In the genomic region with DNA sequence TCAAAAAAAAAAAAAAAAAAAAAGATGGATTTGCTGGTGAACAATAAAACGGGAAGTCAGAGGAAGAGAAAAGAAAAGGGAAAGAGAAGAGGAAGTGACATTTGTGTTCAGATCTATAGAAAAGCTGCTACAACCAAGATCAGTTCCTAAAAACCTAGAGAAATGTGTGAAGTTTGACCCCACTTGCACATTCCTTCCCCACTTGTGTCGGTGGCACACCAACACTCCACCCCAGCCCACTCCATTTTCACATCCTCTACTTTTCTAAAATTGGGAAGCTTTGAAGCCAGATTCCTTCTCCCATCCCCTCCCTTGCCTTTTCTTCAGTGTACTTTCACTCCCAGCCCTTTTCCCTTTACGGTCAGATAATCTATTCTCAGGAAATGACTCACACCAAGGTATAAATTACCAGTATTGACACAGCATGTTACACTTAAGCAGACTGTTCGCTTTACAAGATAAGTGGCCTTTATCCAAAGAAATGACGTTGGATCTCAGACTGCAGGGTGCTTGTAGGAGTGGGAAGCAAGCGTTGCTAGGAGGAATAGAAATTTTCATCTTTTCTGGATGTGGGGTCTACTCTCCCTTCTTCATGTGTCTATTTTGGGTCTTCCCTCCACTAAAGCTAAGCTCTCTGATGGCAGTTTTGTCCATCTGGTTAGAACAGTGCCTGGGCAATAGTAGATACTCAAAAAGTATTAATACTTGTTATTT, we compare ENCODE assay signal across 2 cellular contexts.
TF ChIP-seq lines count a peak whose summit lies in the region.

No MANE protein-coding gene starts in this region.

TF ChIP-seq in A549, 52 proteins besides CTCF, POLR2A, EP300 and RAD21 (continued from another document and continues in another):
- no peak for TF ChIP-seq ELK1 (IDR thresholded peaks at IDR 0.05; ENCODE audit: low read depth, low read length)
- no peak for TF ChIP-seq FOXS1 (CRISPR knock-in tag; IDR thresholded peaks at IDR 0.05)
- TF ChIP-seq TFCP2L1 (CRISPR knock-in tag; IDR thresholded peaks at IDR 0.05): no peak
- TF ChIP-seq, protein P1, sequence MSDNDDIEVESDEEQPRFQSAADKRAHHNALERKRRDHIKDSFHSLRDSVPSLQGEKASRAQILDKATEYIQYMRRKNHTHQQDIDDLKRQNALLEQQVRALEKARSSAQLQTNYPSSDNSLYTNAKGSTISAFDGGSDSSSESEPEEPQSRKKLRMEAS (IDR thresholded peaks at IDR 0.05): peak; percentile 83
- no peak for TF ChIP-seq HOXB13 (CRISPR knock-in tag; IDR thresholded peaks at IDR 0.05; ENCODE audit: low read depth)
- no peak for TF ChIP-seq TP53 (CRISPR knock-in tag; IDR thresholded peaks at IDR 0.05)
- no peak for TF ChIP-seq CBX2 (IDR thresholded peaks at IDR 0.05; ENCODE audit: borderline replicate concordance, low read depth)
- TF ChIP-seq ZSCAN20 (CRISPR knock-in tag; IDR thresholded peaks at IDR 0.05): no peak
- no peak for TF ChIP-seq KDM5A (IDR thresholded peaks at IDR 0.05)
- TF ChIP-seq HOXB5 (CRISPR knock-in tag; IDR thresholded peaks at IDR 0.05): no peak
- TF ChIP-seq ZC3H11A (IDR thresholded peaks at IDR 0.05): no peak
- peak; percentile 70 to 85; a peak in 4 of 5 replicates for TF ChIP-seq JUN (IDR thresholded peaks at IDR 0.05)
- TF ChIP-seq MAFK (IDR thresholded peaks at IDR 0.05; ENCODE audit: partially characterized antibody): peak; percentile 5
- no peak for TF ChIP-seq NFE2L2 (conservative IDR thresholded peaks at IDR 0.05; ENCODE audit: low read length)
- TF ChIP-seq USF2 (IDR thresholded peaks at IDR 0.05): no peak
- TF ChIP-seq NR3C1 (IDR thresholded peaks at IDR 0.05): no peak
- TF ChIP-seq KDM1A (IDR thresholded peaks at IDR 0.05; ENCODE audit: low read depth): no peak
- TF ChIP-seq EHMT2 (IDR thresholded peaks at IDR 0.05; ENCODE audit: low read depth): no peak
- TF ChIP-seq, protein P2, sequence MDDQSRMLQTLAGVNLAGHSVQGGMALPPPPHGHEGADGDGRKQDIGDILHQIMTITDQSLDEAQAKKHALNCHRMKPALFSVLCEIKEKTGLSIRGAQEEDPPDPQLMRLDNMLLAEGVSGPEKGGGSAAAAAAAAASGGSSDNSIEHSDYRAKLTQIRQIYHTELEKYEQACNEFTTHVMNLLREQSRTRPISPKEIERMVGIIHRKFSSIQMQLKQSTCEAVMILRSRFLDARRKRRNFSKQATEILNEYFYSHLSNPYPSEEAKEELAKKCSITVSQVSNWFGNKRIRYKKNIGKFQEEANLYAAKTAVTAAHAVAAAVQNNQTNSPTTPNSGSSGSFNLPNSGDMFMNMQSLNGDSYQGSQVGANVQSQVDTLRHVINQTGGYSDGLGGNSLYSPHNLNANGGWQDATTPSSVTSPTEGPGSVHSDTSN (IDR thresholded peaks at IDR 0.05): peak; percentile 72; the same call in 1 of the 2 replicates
- no peak for TF ChIP-seq HOXA7 (CRISPR knock-in tag; IDR thresholded peaks at IDR 0.05)
- no peak for TF ChIP-seq MYC (IDR thresholded peaks at IDR 0.05; ENCODE audit: borderline replicate concordance, low read length)
- TF ChIP-seq RARB (CRISPR knock-in tag; IDR thresholded peaks at IDR 0.05): no peak
- no peak for TF ChIP-seq RCOR1 (IDR thresholded peaks at IDR 0.05; ENCODE audit: low read depth, low read length)
- no peak for TF ChIP-seq ZFP36 (IDR thresholded peaks at IDR 0.05; ENCODE audit: borderline replicate concordance, partially characterized antibody)
- TF ChIP-seq, protein P3, sequence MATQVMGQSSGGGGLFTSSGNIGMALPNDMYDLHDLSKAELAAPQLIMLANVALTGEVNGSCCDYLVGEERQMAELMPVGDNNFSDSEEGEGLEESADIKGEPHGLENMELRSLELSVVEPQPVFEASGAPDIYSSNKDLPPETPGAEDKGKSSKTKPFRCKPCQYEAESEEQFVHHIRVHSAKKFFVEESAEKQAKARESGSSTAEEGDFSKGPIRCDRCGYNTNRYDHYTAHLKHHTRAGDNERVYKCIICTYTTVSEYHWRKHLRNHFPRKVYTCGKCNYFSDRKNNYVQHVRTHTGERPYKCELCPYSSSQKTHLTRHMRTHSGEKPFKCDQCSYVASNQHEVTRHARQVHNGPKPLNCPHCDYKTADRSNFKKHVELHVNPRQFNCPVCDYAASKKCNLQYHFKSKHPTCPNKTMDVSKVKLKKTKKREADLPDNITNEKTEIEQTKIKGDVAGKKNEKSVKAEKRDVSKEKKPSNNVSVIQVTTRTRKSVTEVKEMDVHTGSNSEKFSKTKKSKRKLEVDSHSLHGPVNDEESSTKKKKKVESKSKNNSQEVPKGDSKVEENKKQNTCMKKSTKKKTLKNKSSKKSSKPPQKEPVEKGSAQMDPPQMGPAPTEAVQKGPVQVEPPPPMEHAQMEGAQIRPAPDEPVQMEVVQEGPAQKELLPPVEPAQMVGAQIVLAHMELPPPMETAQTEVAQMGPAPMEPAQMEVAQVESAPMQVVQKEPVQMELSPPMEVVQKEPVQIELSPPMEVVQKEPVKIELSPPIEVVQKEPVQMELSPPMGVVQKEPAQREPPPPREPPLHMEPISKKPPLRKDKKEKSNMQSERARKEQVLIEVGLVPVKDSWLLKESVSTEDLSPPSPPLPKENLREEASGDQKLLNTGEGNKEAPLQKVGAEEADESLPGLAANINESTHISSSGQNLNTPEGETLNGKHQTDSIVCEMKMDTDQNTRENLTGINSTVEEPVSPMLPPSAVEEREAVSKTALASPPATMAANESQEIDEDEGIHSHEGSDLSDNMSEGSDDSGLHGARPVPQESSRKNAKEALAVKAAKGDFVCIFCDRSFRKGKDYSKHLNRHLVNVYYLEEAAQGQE (IDR thresholded peaks at IDR 0.05): no peak
- no peak for TF ChIP-seq BHLHE40 (IDR thresholded peaks at IDR 0.05; ENCODE audit: low read depth, low read length)
- TF ChIP-seq FOSL2 (IDR thresholded peaks at IDR 0.05): peak; percentile 90
- TF ChIP-seq FOSL2 (CRISPR knock-in tag; IDR thresholded peaks at IDR 0.05): peak; percentile 97
- no peak for TF ChIP-seq PHF8 (IDR thresholded peaks at IDR 0.05; ENCODE audit: borderline replicate concordance, low read depth)
- no peak for TF ChIP-seq FOSB (CRISPR knock-in tag; IDR thresholded peaks at IDR 0.05)
- TF ChIP-seq SREBF2 (IDR thresholded peaks at IDR 0.05): no peak
- TF ChIP-seq JUNB (IDR thresholded peaks at IDR 0.05): peak; percentile 93
- TF ChIP-seq SMC3 (IDR thresholded peaks at IDR 0.05): peak; percentile 41; the same call in 1 of the 3 replicates

TF ChIP-seq in Ishikawa, 13 proteins besides CTCF, POLR2A, EP300 and RAD21 (continued from another document):
- TF ChIP-seq, protein P3 (IDR thresholded peaks at IDR 0.05; ENCODE audit: low read depth): no peak
- TF ChIP-seq CREB1 (IDR thresholded peaks at IDR 0.05; ENCODE audit: low read depth) (no peak), TAF1 (IDR thresholded peaks at IDR 0.05; ENCODE audit: low read depth) (no peak)
